Comparison of ENCODE assay signal across 9 cellular contexts in the genomic region with DNA sequence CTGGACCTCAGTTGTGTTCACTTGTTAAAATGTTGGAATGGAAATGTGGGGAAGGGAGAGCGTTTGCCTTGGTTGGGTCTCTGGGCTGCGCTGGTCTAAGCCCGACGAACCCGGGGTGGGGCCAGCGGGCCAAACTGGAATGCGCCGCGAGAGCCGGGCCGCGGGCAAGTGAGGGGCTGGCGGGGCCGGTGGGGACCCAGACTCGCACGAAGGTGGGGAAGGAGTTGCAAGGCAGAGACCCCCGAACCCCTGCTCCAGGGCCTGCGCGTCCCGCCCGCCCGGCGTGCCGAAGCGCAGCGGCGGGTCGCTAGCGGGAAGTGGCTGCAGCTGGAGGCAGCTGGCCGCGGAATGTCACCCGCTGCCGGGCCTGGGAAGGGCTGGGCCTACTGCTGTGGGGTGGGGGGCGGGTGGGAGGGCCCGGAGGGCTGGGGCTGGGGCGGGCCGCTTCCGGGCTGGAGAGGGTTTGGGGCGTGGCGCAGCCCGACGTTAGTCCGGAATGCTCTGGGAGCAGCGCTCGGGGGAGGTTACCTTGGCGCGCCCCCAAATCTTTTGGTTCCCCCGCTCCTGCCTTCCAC.
A peak's percentile ranks its signal among the peaks of the same experiment; 100 is the strongest.
DNase-seq lines count a peak whose midpoint lies in the region; ATAC-seq, FAIRE-seq and TF ChIP-seq lines count a peak whose summit lies in the region.
"Had no signal": no experiment of that assay in that cellular context is flagged by ENCODE, and none has a peak within 500 bp of the region (broad histone marks: within the 10 kb centered on the region; RNA-seq: fewer than 3 reads in every experiment).

No MANE protein-coding gene starts in this region.

- peak overlapping the region; percentile 60; the same call in 1 of the 2 replicates for H3K27ac Mint-ChIP-seq in HFFc6
- H3K27ac Mint-ChIP-seq: T-helper 2 cell treated with Interferon-gamma antibody and Interleukin-4, amounts not matched to agents 5 μg/mL and 100 μg/mL, for 36 hours had no signal

- H3K27me3 Mint-ChIP-seq in HFFc6 (ENCODE audit: insufficient read depth) = no peaks in the 10 kb centered on the region; the same call in 1 of the 2 replicates

- H3K36me3 ChIP-seq in kidney epithelial cell (ENCODE audit: control insufficient read depth, insufficient read depth, low read length) (no peaks in the 10 kb centered on the region), small intestine (ENCODE audit: control insufficient read depth in 2 of 2, insufficient read depth in 2 of 2, low read length in 2 of 2) (no peaks in the 10 kb centered on the region)

- TF ChIP-seq CTCF in HFFc6 (IDR thresholded peaks at IDR 0.05) = no peak
- TF ChIP-seq CTCF in kidney epithelial cell (IDR thresholded peaks at IDR 0.05; ENCODE audit: insufficient read depth, low read length, poor library complexity, severe bottlenecking) = no peak

- FAIRE-seq in small intestine (lab: Jason Lieb, UNC) = no peak
- no peak for FAIRE-seq in HTR-8/SVneo (lab: Jason Lieb, UNC)

- H3K9me3 ChIP-seq in small intestine (ENCODE audit: control insufficient read depth, low read depth) = no peaks in the 10 kb centered on the region

- ATAC-seq in HG03159 (IDR thresholded peaks at IDR 0.05; ENCODE audit: unreplicated experiment) (no peak), HG03196 (IDR thresholded peaks at IDR 0.05; ENCODE audit: unreplicated experiment) (no peak)

- H3K27ac ChIP-seq in cingulate gyrus (ENCODE audit: low read depth, low read length) = peak overlapping the region; percentile 20
- H3K27ac ChIP-seq in small intestine (ENCODE audit: low read depth in 1 of 2, low read length in 1 of 2) = peak overlapping the region; percentile 89 to 96

- H3K4me3 Mint-ChIP-seq in HFFc6 = peak overlapping the region; percentile 67

- H3K9me3 Mint-ChIP-seq in HFFc6 = no peaks in the 10 kb centered on the region
- H3K9me3 Mint-ChIP-seq: T-helper 2 cell treated with Interferon-gamma antibody and Interleukin-4, amounts not matched to agents 5 μg/mL and 100 μg/mL, for 36 hours had no signal

- H3K4me1 Mint-ChIP-seq in HFFc6 (ENCODE audit: low read depth) = peaks cover 59% of the 10 kb centered on the region

- peak overlapping the region; percentile 18 for H3K4me3 ChIP-seq in kidney epithelial cell (ENCODE audit: low read depth, low read length)
- peak overlapping the region; percentile 3 to 53 for H3K4me3 ChIP-seq in small intestine (ENCODE audit: low read depth in 1 of 2, low read length in 2 of 2)

- 1 to 9% (median 2%) methylated on average over 37 to 48 of the region's 48 CpGs for WGBS in small intestine, 3 donors

- peaks cover 0 to 13% of the 10 kb centered on the region in 2 donors for H3K4me1 ChIP-seq in small intestine (ENCODE audit: control insufficient read depth in 2 of 2, insufficient read depth in 1 of 2, low read depth in 1 of 2, low read length in 1 of 2)

- no peak for DNase-seq in HFFc6
- DNase-seq in kidney epithelial cell (ENCODE audit: low read depth) = no peak
- DNase-seq in small intestine = peak; percentile 82
- DNase-seq in HTR-8/SVneo (ENCODE audit: insufficient read length, low spot score) = no peak
- DNase-seq in SKM-1 (lab: John Stamatoyannopoulos, UW; ENCODE audit: unreplicated experiment) = no peak

- no peaks in the 10 kb centered on the region for H3K36me3 Mint-ChIP-seq in HFFc6 (ENCODE audit: low read depth)

- no peaks in the 10 kb centered on the region for H3K27me3 ChIP-seq in kidney epithelial cell (ENCODE audit: control insufficient read depth, insufficient read depth, low read length)
- no peaks in the 10 kb centered on the region for H3K27me3 ChIP-seq in small intestine (ENCODE audit: control insufficient read depth in 2 of 2, insufficient read depth in 2 of 2, low read length in 2 of 2)
